ENCODE assay signal across 15 cellular contexts in genomic region chr3:149282836-149283235, GRCh38. TPM values are rescaled to one million over a fixed set of nuclear protein-coding genes. Genes with fewer than 3 reads are reported as not detected.
DNase-seq lines count a peak whose midpoint lies in the region; ATAC-seq and TF ChIP-seq lines count a peak whose summit lies in the region.
"Had no signal": no experiment of that assay in that cellular context is flagged by ENCODE, and none has a peak within 500 bp of the region (broad histone marks: within the 10 kb centered on the region; RNA-seq: fewer than 3 reads in every experiment).

No MANE protein-coding gene starts in this region.

- H3K36me3 ChIP-seq in prostate gland, result no peaks in the 10 kb centered on the region
- H3K36me3 ChIP-seq in body of pancreas (replicated peaks in 1 of 2; ENCODE audit: insufficient read depth in 1 of 2, low read depth in 2 of 2), result no peaks in the 10 kb centered on the region
- H3K36me3 ChIP-seq: BLaER1 had no signal

- DNase-seq in LNCaP clone FGC (ENCODE audit: low read depth) (peak; percentile 27), prostate gland (ENCODE audit: low spot score) (no peak), SK-N-DZ (ENCODE audit: low spot score) (no peak), body of pancreas (no peak), COLO668 (lab: John Stamatoyannopoulos, UW; ENCODE audit: unreplicated experiment) (no peak)
- DNase-seq: AML-193; Calu3; CD4-positive, CD25-positive, alpha-beta regulatory T cell; DMS 273 treated with DMSO at 0.1 percent for 48 hours; GM23248; H9 had no signal

- H3K27ac ChIP-seq in C4-2B, result peak overlapping the region; percentile 100; the same call in 1 of the 2 replicates
- peak overlapping the region; percentile 81 for H3K27ac ChIP-seq in VCaP
- peak overlapping the region; percentile 77 to 81 for H3K27ac ChIP-seq in prostate gland
- no peak overlapping the region for H3K27ac ChIP-seq in body of pancreas
- H3K27ac ChIP-seq: BLaER1, GM23248 had no signal

- TF ChIP-seq POLR2A in prostate gland (IDR thresholded peaks at IDR 0.05), result no peak
- no peak for TF ChIP-seq POLR2A in body of pancreas (IDR thresholded peaks at IDR 0.05)

- intact Hi-C loops in prostate gland (cut with DNase I) (no loop called here), body of pancreas (cut with DNase I) (no loop called here)

- no peak for TF ChIP-seq CTCF in C4-2B (conservative IDR thresholded peaks at IDR 0.05)
- TF ChIP-seq CTCF in LNCaP clone FGC (IDR thresholded peaks at IDR 0.05; ENCODE audit: control insufficient read depth, extremely low read depth, insufficient read depth), result no peak
- no peak for TF ChIP-seq CTCF in VCaP (conservative IDR thresholded peaks at IDR 0.05)
- no peak for TF ChIP-seq CTCF in prostate gland (IDR thresholded peaks at IDR 0.05)
- no peak for TF ChIP-seq CTCF in body of pancreas (IDR thresholded peaks at IDR 0.05)

- ATAC-seq in body of pancreas, result no peak

- peaks cover 6% of the 10 kb centered on the region for H3K4me1 ChIP-seq in prostate gland (replicated peaks)
- H3K4me1 ChIP-seq in body of pancreas, result peaks cover 25% of the 10 kb centered on the region

- H3K9me3 ChIP-seq in prostate gland (no peaks in the 10 kb centered on the region), body of pancreas (no peaks in the 10 kb centered on the region)

- H3K27me3 ChIP-seq in prostate gland (replicated peaks; ENCODE audit: insufficient read depth) (no peaks in the 10 kb centered on the region), body of pancreas (no peaks in the 10 kb centered on the region)
- H3K27me3 ChIP-seq: BLaER1 had no signal

- no peak overlapping the region for H3K4me3 ChIP-seq in LNCaP clone FGC (ENCODE audit: low read depth, low read length)
- H3K4me3 ChIP-seq in prostate gland, result no peak overlapping the region
- H3K4me3 ChIP-seq in body of pancreas, result no peak overlapping the region
- H3K4me3 ChIP-seq: BLaER1, GM23248 had no signal

RNA-seq across cellular contexts. Expression of gene TM4SF18, which starts 50.6 kb away (rescaled TPM):
- total RNA-seq in prostate gland (1 to 10 TPM; 4.3 to 4.9 TPM), body of pancreas (10 to 100 TPM in 1 of 2 donors, 1 to 10 TPM in 1; 7.9 to 13.2 TPM)
- polyA plus RNA-seq in SK-N-DZ (2014; cell fraction: cytosol; rRNA removed), result not detected in 2 replicates
- not detected in 2 replicates for polyA plus RNA-seq in SK-N-DZ (2014; cell fraction: nucleus; rRNA removed)
- total RNA-seq: CD4-positive, CD25-positive, alpha-beta regulatory T cell; GM23248 had no signal
- polyA plus RNA-seq: CD4-positive, CD25-positive, alpha-beta regulatory T cell; GM23248; IgD-negative memory B cell had no signal

Comparison
In these comparisons a context has a peak if more than half of its experiments do, and no peak if none do; other contexts are left out.
1. H3K27ac ChIP-seq: peak in C4-2B (single experiment), VCaP (single experiment) and prostate gland (2 of 2); none in body of pancreas (0 of 4).